Comparison of ENCODE assay signal across 8 cellular contexts in the genomic region with DNA sequence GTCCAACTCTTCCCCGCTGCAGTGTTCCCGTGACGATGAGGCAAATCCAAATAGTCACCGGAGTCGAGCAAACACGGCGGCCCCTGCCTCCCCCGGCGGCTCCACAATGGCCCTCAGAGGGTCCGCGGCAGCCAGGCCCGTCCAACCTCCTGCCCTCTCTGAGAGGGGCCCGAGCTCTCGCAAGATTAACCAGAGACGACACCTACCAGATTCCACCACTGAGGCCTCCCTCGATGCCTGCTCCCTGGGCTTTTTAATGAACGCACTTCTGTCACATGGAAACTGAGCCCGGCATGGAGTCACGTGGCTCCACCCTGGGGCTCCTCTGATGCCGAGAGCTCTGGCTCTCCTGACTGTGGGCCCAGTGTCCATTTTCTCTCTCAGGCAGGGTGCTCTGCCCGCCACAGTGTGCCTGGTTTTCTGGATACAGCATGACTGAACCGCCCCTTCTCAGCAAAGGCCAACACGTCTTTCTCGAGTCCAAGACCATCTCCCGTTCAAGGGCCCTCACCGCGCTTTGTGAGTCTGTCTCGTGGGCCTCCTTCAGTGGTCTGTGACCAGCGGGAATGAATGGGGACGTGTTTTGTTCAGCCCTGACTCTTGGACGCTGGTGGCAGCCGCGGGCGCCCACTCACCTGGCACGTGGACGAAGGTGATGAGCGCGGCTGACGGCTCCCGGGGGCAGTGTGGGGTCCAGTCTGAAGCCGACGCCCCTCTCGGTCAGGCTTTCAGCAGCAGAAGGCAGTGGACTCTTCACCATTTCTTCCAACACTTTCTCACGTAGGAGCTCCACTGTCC. TPM values are rescaled to one million over a fixed set of nuclear protein-coding genes. Genes with fewer than 3 reads are reported as not detected.
DNase-seq lines count a peak whose midpoint lies in the region; ATAC-seq and TF ChIP-seq lines count a peak whose summit lies in the region.
"Had no signal": no experiment of that assay in that cellular context is flagged by ENCODE, and none has a peak within 500 bp of the region (broad histone marks: within the 10 kb centered on the region; RNA-seq: fewer than 3 reads in every experiment).

No MANE protein-coding gene starts in this region.

- TF ChIP-seq CTCF in thyroid gland (IDR thresholded peaks at IDR 0.05): no peak

- H3K27ac ChIP-seq in naive thymus-derived CD4-positive, alpha-beta T cell (ENCODE audit: low read depth, low read length): no peak overlapping the region
- H3K27ac ChIP-seq in thyroid gland: no peak overlapping the region
- H3K27ac ChIP-seq: prostate gland had no signal

- peaks cover 22 to 44% of the 10 kb centered on the region in 2 donors for H3K4me1 ChIP-seq in naive thymus-derived CD4-positive, alpha-beta T cell (ENCODE audit: control insufficient read depth in 2 of 2, insufficient read depth in 2 of 2, low read length in 2 of 2)
- H3K4me1 ChIP-seq in thyroid gland: no peaks in the 10 kb centered on the region

- POLR2A ChIA-PET in naive thymus-derived CD4-positive, alpha-beta T cell (lab: Charles Lee): interaction anchor here (0.5 to 2.2 kb wide), 5 partner anchors 8 to 1003 kb away, joined by 3 to 6 read pairs (median 5); no protein-coding TSS in a partner anchor

- H3K27me3 Mint-ChIP-seq in stimulated activated naive CD8-positive, alpha-beta T cell treated with anti-CD3 and anti-CD28 coated beads, Interleukin-15, Interleukin-2, amounts not matched to agents 100 ng/mL and 50 ng/mL, for 24 hours: peaks cover 23% of the 10 kb centered on the region
- no peaks in the 10 kb centered on the region for H3K27me3 Mint-ChIP-seq in activated T-helper 17 cell treated with anti-CD3 and anti-CD28 coated beads, Interleukin-2, amount 50 U/mL, for 72 hours
- H3K27me3 Mint-ChIP-seq in naive thymus-derived CD4-positive, alpha-beta T cell: peaks cover 0 to 10% (median 4%) of the 10 kb centered on the region in 5 donors

- 84 to 85% methylated on average over 44 of the region's 44 CpGs for WGBS in thyroid gland, 2 donors

- H3K36me3 ChIP-seq in naive thymus-derived CD4-positive, alpha-beta T cell (ENCODE audit: control insufficient read depth in 2 of 3, insufficient read depth in 3 of 3, low read length in 3 of 3): no peaks in the 10 kb centered on the region
- peaks cover 0 to 6% of the 10 kb centered on the region in 2 donors for H3K36me3 ChIP-seq in thyroid gland
- H3K36me3 ChIP-seq: prostate gland had no signal

- peak overlapping the region; percentile 36 for H3K27ac Mint-ChIP-seq in stimulated activated naive CD8-positive, alpha-beta T cell treated with anti-CD3 and anti-CD28 coated beads, Interleukin-15, Interleukin-2, amounts not matched to agents 100 ng/mL and 50 ng/mL, for 24 hours
- H3K27ac Mint-ChIP-seq in activated T-helper 17 cell treated with anti-CD3 and anti-CD28 coated beads, Interleukin-2, amount 50 U/mL, for 72 hours: no peak overlapping the region
- peak overlapping the region; percentile 18 to 89 (median 82) for H3K27ac Mint-ChIP-seq in naive thymus-derived CD4-positive, alpha-beta T cell

- CTCF ChIA-PET in naive thymus-derived CD4-positive, alpha-beta T cell (lab: Charles Lee): interaction anchor here (0.6 to 2.8 kb wide), 6 partner anchors 8 to 1285 kb away, joined by 3 to 16 read pairs (median 4); no protein-coding TSS in a partner anchor

- no peak for TF ChIP-seq POLR2A in thyroid gland (IDR thresholded peaks at IDR 0.05)

- no peak for DNase-seq in stimulated activated naive CD8-positive, alpha-beta T cell treated with anti-CD3 and anti-CD28 coated beads, Interleukin-15, Interleukin-2, amounts not matched to agents 100 U/mL and 50 U/mL, for 24 hours
- no peak for DNase-seq in naive thymus-derived CD4-positive, alpha-beta T cell
- DNase-seq in activated gamma-delta T cell (lab: John Stamatoyannopoulos, UW) (no peak), thyroid gland (no peak)

- H3K4me3 ChIP-seq in naive thymus-derived CD4-positive, alpha-beta T cell (ENCODE audit: low read length): no peak overlapping the region
- H3K4me3 ChIP-seq in thyroid gland (replicated peaks in 1 of 3): no peak overlapping the region
- H3K4me3 ChIP-seq: prostate gland had no signal

- no peaks in the 10 kb centered on the region for H3K9me3 Mint-ChIP-seq in stimulated activated naive CD8-positive, alpha-beta T cell treated with anti-CD3 and anti-CD28 coated beads, Interleukin-15, Interleukin-2, amounts not matched to agents 100 ng/mL and 50 ng/mL, for 24 hours
- H3K9me3 Mint-ChIP-seq in activated T-helper 17 cell treated with anti-CD3 and anti-CD28 coated beads, Interleukin-2, amount 50 U/mL, for 72 hours: no peaks in the 10 kb centered on the region
- no peaks in the 10 kb centered on the region for H3K9me3 Mint-ChIP-seq in naive thymus-derived CD4-positive, alpha-beta T cell

- no peaks in the 10 kb centered on the region for H3K9me3 ChIP-seq in naive thymus-derived CD4-positive, alpha-beta T cell (ENCODE audit: control insufficient read depth in 2 of 3, low read length in 3 of 3)
- H3K9me3 ChIP-seq in thyroid gland: no peaks in the 10 kb centered on the region
- H3K9me3 ChIP-seq: prostate gland had no signal

- peaks cover 17% of the 10 kb centered on the region for H3K36me3 Mint-ChIP-seq in stimulated activated naive CD8-positive, alpha-beta T cell treated with anti-CD3 and anti-CD28 coated beads, Interleukin-15, Interleukin-2, amounts not matched to agents 100 ng/mL and 50 ng/mL, for 24 hours (ENCODE audit: low read depth)
- peaks cover 6% of the 10 kb centered on the region for H3K36me3 Mint-ChIP-seq in activated T-helper 17 cell treated with anti-CD3 and anti-CD28 coated beads, Interleukin-2, amount 50 U/mL, for 72 hours (ENCODE audit: low read depth)
- peaks cover 0 to 9% (median 1%) of the 10 kb centered on the region in 5 donors for H3K36me3 Mint-ChIP-seq in naive thymus-derived CD4-positive, alpha-beta T cell

- intact Hi-C loops in naive thymus-derived CD4-positive, alpha-beta T cell (cut with micrococcal nuclease): loop anchor here in 1 of 2 donors (2.0 to 5.0 kb wide), 3 partner anchors 19 to 124 kb away; a partner anchor contains a TSS
- intact Hi-C loops in thyroid gland (cut with DNase I): no loop called here

- no peaks in the 10 kb centered on the region for H3K27me3 ChIP-seq in naive thymus-derived CD4-positive, alpha-beta T cell (ENCODE audit: control insufficient read depth in 2 of 2, insufficient read depth in 2 of 2, low read length in 2 of 2)
- H3K27me3 ChIP-seq in thyroid gland: no peaks in the 10 kb centered on the region

- H3K4me1 Mint-ChIP-seq in stimulated activated naive CD8-positive, alpha-beta T cell treated with anti-CD3 and anti-CD28 coated beads, Interleukin-15, Interleukin-2, amounts not matched to agents 100 ng/mL and 50 ng/mL, for 24 hours (ENCODE audit: low read depth): peaks cover 68% of the 10 kb centered on the region
- H3K4me1 Mint-ChIP-seq in activated T-helper 17 cell treated with anti-CD3 and anti-CD28 coated beads, Interleukin-2, amount 50 U/mL, for 72 hours: peaks cover 30% of the 10 kb centered on the region
- H3K4me1 Mint-ChIP-seq in naive thymus-derived CD4-positive, alpha-beta T cell: peaks cover 34 to 70% (median 65%) of the 10 kb centered on the region in 7 donors

- no peak overlapping the region for H3K4me3 Mint-ChIP-seq in stimulated activated naive CD8-positive, alpha-beta T cell treated with anti-CD3 and anti-CD28 coated beads, Interleukin-15, Interleukin-2, amounts not matched to agents 100 ng/mL and 50 ng/mL, for 24 hours
- H3K4me3 Mint-ChIP-seq in activated T-helper 17 cell treated with anti-CD3 and anti-CD28 coated beads, Interleukin-2, amount 50 U/mL, for 72 hours: peak overlapping the region; percentile 42
- peak overlapping the region; percentile 57 to 84 (median 71) for H3K4me3 Mint-ChIP-seq in naive thymus-derived CD4-positive, alpha-beta T cell

- no peak for ATAC-seq in stimulated activated naive CD8-positive, alpha-beta T cell treated with anti-CD3 and anti-CD28 coated beads, Interleukin-15, Interleukin-2, amounts not matched to agents 100 U/mL and 50 U/mL, for 24 hours
- ATAC-seq in activated T-helper 17 cell treated with anti-CD3 and anti-CD28 coated beads, Interleukin-2, amount 50 U/mL, for 72 hours (replicated peaks): no peak
- no peak for ATAC-seq in naive thymus-derived CD4-positive, alpha-beta T cell
- no peak for ATAC-seq in HG03139 (IDR thresholded peaks at IDR 0.05; ENCODE audit: unreplicated experiment)

RNA-seq across cellular contexts. Expression of a gene that starts 30.1 kb away (rescaled TPM):
- total RNA-seq in activated T-helper 17 cell treated with anti-CD3 and anti-CD28 coated beads, Interleukin-2, amount 50 U/mL, for 72 hours: under 1 TPM in 1 of 2 donors, not detected in 1; 0.69 TPM
- 1 to 10 TPM in 1 of 5 experiments, under 1 TPM in 4; 0.07 to 2.4 (median 0.80) TPM for total RNA-seq in naive thymus-derived CD4-positive, alpha-beta T cell
- under 1 TPM; 0.07 to 0.13 TPM for polyA plus RNA-seq in naive thymus-derived CD4-positive, alpha-beta T cell
- 1 to 10 TPM in 1 of 4 donors, under 1 TPM in 1, not detected in 2; 0.29 to 1.2 TPM for total RNA-seq in thyroid gland
